In genomic region chr2:122218596-122218995, GRCh38 we compare ENCODE assay signal across 16 cellular contexts.
"Had no signal": no experiment of that assay in that cellular context is flagged by ENCODE, and none has a peak within 500 bp of the region (broad histone marks: within the 10 kb centered on the region; RNA-seq: fewer than 3 reads in every experiment).

No MANE protein-coding gene starts in this region.

- H3K27me3 ChIP-seq: foreskin keratinocyte, hepatocyte, neural progenitor cell, sigmoid colon had no signal

- H3K79me2 ChIP-seq: hepatocyte, parathyroid adenoma had no signal

- H3K4me1 ChIP-seq: foreskin keratinocyte, neural progenitor cell, parathyroid adenoma, prostate gland, sigmoid colon had no signal

- H3K9me3 Mint-ChIP-seq: dendritic cell treated with granulocyte-macrophage colony-stimulating factor and Interleukin-4, amounts not matched to agents 40 ng/mL and 50 ng/mL, for 4 days; naive thymus-derived CD4-positive, alpha-beta T cell had no signal

- H3K36me3 Mint-ChIP-seq: naive thymus-derived CD4-positive, alpha-beta T cell; neural progenitor cell had no signal

- H3K27ac Mint-ChIP-seq: dendritic cell treated with granulocyte-macrophage colony-stimulating factor and Interleukin-4, amounts not matched to agents 40 ng/mL and 50 ng/mL, for 4 days; naive thymus-derived CD4-positive, alpha-beta T cell had no signal

- H3K4me2 ChIP-seq: hepatocyte, neural progenitor cell had no signal

- H3K9me3 ChIP-seq: prostate gland, sigmoid colon had no signal

- ATAC-seq: foreskin keratinocyte; left lobe of liver; naive thymus-derived CD4-positive, alpha-beta T cell had no signal

- H2AFZ ChIP-seq: hepatocyte, neural progenitor cell, parathyroid adenoma had no signal

- H3K4me1 Mint-ChIP-seq: naive thymus-derived CD4-positive, alpha-beta T cell had no signal

- H3K27me3 Mint-ChIP-seq: dendritic cell treated with granulocyte-macrophage colony-stimulating factor and Interleukin-4, amounts not matched to agents 40 ng/mL and 50 ng/mL, for 4 days had no signal

- H3K4me3 ChIP-seq: hepatocyte, neural progenitor cell, prostate gland, sigmoid colon, skin epidermis had no signal

- DNase-seq: cerebellar nuclear complex; erythroblast; foreskin keratinocyte; kidney; mammary epithelial cell; naive thymus-derived CD4-positive, alpha-beta T cell; occipital lobe; sigmoid colon; stimulated activated naive CD4-positive, alpha-beta T cell had no signal

- H3K4me3 Mint-ChIP-seq: dendritic cell treated with granulocyte-macrophage colony-stimulating factor and Interleukin-4, amounts not matched to agents 40 ng/mL and 50 ng/mL, for 4 days; naive thymus-derived CD4-positive, alpha-beta T cell; neural progenitor cell had no signal

- H3K36me3 ChIP-seq: neural progenitor cell, prostate gland, sigmoid colon had no signal

- H3K27ac ChIP-seq: foreskin keratinocyte, hepatocyte, neural progenitor cell, parathyroid adenoma, prostate gland, sigmoid colon, skin epidermis had no signal
